Comparison of ENCODE assay signal across 9 cellular contexts in genomic region chr16:1781254-1781653, GRCh38. TPM values are rescaled to one million over a fixed set of nuclear protein-coding genes. Genes with fewer than 3 reads are reported as not detected.
A peak's percentile ranks its signal among the peaks of the same experiment; 100 is the strongest.
DNase-seq lines count a peak whose midpoint lies in the region; ATAC-seq, FAIRE-seq and TF ChIP-seq lines count a peak whose summit lies in the region.
"Had no signal": no experiment of that assay in that cellular context is flagged by ENCODE, and none has a peak within 500 bp of the region (broad histone marks: within the 10 kb centered on the region; RNA-seq: fewer than 3 reads in every experiment).

No MANE protein-coding gene starts in this region.

- no peak overlapping the region for H2BK120ac ChIP-seq in neuronal stem cell (ENCODE audit: low read depth, low read length)

- peak overlapping the region; percentile 5 to 93 (median 72) for H3K27ac Mint-ChIP-seq in CD4-positive, CD25-positive, alpha-beta regulatory T cell

- peak overlapping the region; percentile 95 for H3K4me2 ChIP-seq in neuronal stem cell (ENCODE audit: insufficient read depth, low read length, poor library complexity, severe bottlenecking)

- H2AK5ac ChIP-seq in neuronal stem cell (ENCODE audit: low read depth, low read length): peak overlapping the region; percentile 63

- H2BK15ac ChIP-seq in neuronal stem cell (ENCODE audit: low read length): no peak overlapping the region

- H3K23ac ChIP-seq in neuronal stem cell (ENCODE audit: low read depth, low read length, poor library complexity): peak overlapping the region; percentile 80

- no peak overlapping the region for H2BK12ac ChIP-seq in neuronal stem cell (ENCODE audit: low read length)

- H2AFZ ChIP-seq in neuronal stem cell (ENCODE audit: low read length): no peak overlapping the region

- TF ChIP-seq POLR2A in esophagus squamous epithelium (IDR thresholded peaks at IDR 0.05): no peak

- peaks cover 38% of the 10 kb centered on the region for H3K79me1 ChIP-seq in neuronal stem cell (ENCODE audit: low read depth, low read length)

- H3K36me3 ChIP-seq in CD4-positive, CD25-positive, alpha-beta regulatory T cell (ENCODE audit: control insufficient read depth, insufficient read depth, low read length): peaks cover 16% of the 10 kb centered on the region
- H3K36me3 ChIP-seq in RWPE2 (ENCODE audit: low read depth) (peaks cover 27% of the 10 kb centered on the region), esophagus squamous epithelium (peaks cover 6 to 63% (median 22%) of the 10 kb centered on the region in 3 donors), neuronal stem cell (replicated peaks in 1 of 2; ENCODE audit: control insufficient read depth in 2 of 2, insufficient read depth in 2 of 2, low read length in 2 of 2) (peaks cover 33 to 68% of the 10 kb centered on the region in 2 donors)

- no peak overlapping the region for H3K14ac ChIP-seq in neuronal stem cell (ENCODE audit: low read length)

- no peak for TF ChIP-seq CTCF in RWPE2 (IDR thresholded peaks at IDR 0.05; ENCODE audit: poor library complexity, severe bottlenecking)
- TF ChIP-seq CTCF in esophagus squamous epithelium (IDR thresholded peaks at IDR 0.05): no peak
- TF ChIP-seq CTCF in D721Med (IDR thresholded peaks at IDR 0.05; ENCODE audit: insufficient read depth, missing control alignments): no peak

- DNase-seq in CD4-positive, CD25-positive, alpha-beta regulatory T cell: no peak
- DNase-seq in RWPE2 (ENCODE audit: low spot score): no peak
- DNase-seq in esophagus squamous epithelium (lab: John Stamatoyannopoulos, UW): no peak
- DNase-seq in neuronal stem cell (ENCODE audit: low spot score): no peak
- no peak for DNase-seq in D721Med (ENCODE audit: insufficient read length, low spot score)
- DNase-seq in NCI-H2107 treated with DMSO at 0.1 percent for 48 hours (lab: John Stamatoyannopoulos, UW; ENCODE audit: unreplicated experiment): no peak
- DNase-seq in AG08395 (ENCODE audit: low spot score): no peak
- DNase-seq: NCI-H446 treated with DMSO at 0.1 percent for 48 hours had no signal

- no peak overlapping the region for H3K4ac ChIP-seq in neuronal stem cell (ENCODE audit: low read length)

- WGBS in esophagus squamous epithelium, 2 donors: 45 to 75% methylated on average over 5 to 6 of the region's 20 CpGs
- no CpG with 5 or more reads among the region's 20 CpGs for WGBS in neuronal stem cell (ENCODE audit: extremely low coverage in 2 of 2, insufficient read length in 2 of 2, insufficient replicate concordance in 1 of 2), 2 donors

- peak overlapping the region; percentile 26 for H3K4me3 ChIP-seq in CD4-positive, CD25-positive, alpha-beta regulatory T cell (ENCODE audit: low read depth, low read length)
- H3K4me3 ChIP-seq in RWPE2 (ENCODE audit: severe bottlenecking) (peak overlapping the region; percentile 95), esophagus squamous epithelium (peak overlapping the region; percentile 86 to 96 (median 94)), neuronal stem cell (ENCODE audit: low read length in 2 of 2) (peak overlapping the region; percentile 95 to 97)

- H4K8ac ChIP-seq in neuronal stem cell (ENCODE audit: low read depth, low read length): no peak overlapping the region

- H3K27ac ChIP-seq in CD4-positive, CD25-positive, alpha-beta regulatory T cell (ENCODE audit: insufficient read depth, low read length, poor library complexity, severe bottlenecking): peak overlapping the region; percentile 47
- H3K27ac ChIP-seq in RWPE2 (ENCODE audit: poor library complexity, severe bottlenecking) (peak overlapping the region; percentile 45), esophagus squamous epithelium (peak overlapping the region; percentile 80 to 97 (median 94)), neuronal stem cell (replicated peaks; ENCODE audit: low read length) (no peak overlapping the region)

- H3K9ac ChIP-seq in neuronal stem cell (ENCODE audit: low read depth, low read length, poor library complexity): no peak overlapping the region

- peaks cover 39% of the 10 kb centered on the region for H3K4me1 ChIP-seq in CD4-positive, CD25-positive, alpha-beta regulatory T cell (ENCODE audit: control insufficient read depth, insufficient read depth, low read length, poor library complexity, severe bottlenecking)
- H3K4me1 ChIP-seq in RWPE2 (ENCODE audit: insufficient read depth, poor library complexity, severe bottlenecking) (peaks cover 6% of the 10 kb centered on the region), esophagus squamous epithelium (peaks cover 24 to 80% (median 33%) of the 10 kb centered on the region in 3 donors), neuronal stem cell (ENCODE audit: control insufficient read depth in 2 of 2, insufficient read depth in 1 of 2, low read depth in 1 of 2, low read length in 2 of 2) (peaks cover 7% of the 10 kb centered on the region in 2 donors)

- H2BK5ac ChIP-seq in neuronal stem cell (ENCODE audit: low read length): no peak overlapping the region

- intact Hi-C loops in esophagus squamous epithelium (cut with DNase I): no loop called here

- no peaks in the 10 kb centered on the region for H3K27me3 Mint-ChIP-seq in CD4-positive, CD25-positive, alpha-beta regulatory T cell

- H4K91ac ChIP-seq in neuronal stem cell (ENCODE audit: low read depth, low read length, poor library complexity): no peak overlapping the region

- no peaks in the 10 kb centered on the region for H3K36me3 Mint-ChIP-seq in CD4-positive, CD25-positive, alpha-beta regulatory T cell

- no peaks in the 10 kb centered on the region for H3K9me3 ChIP-seq in CD4-positive, CD25-positive, alpha-beta regulatory T cell (ENCODE audit: control insufficient read depth in 2 of 2, low read length in 2 of 2)
- H3K9me3 ChIP-seq in RWPE2 (ENCODE audit: severe bottlenecking) (no peaks in the 10 kb centered on the region), esophagus squamous epithelium (no peaks in the 10 kb centered on the region), neuronal stem cell (replicated peaks in 1 of 2; ENCODE audit: control insufficient read depth in 2 of 2, insufficient read depth in 1 of 2, low read depth in 1 of 2, low read length in 2 of 2) (no peaks in the 10 kb centered on the region)

- H3K27me3 ChIP-seq in CD4-positive, CD25-positive, alpha-beta regulatory T cell (ENCODE audit: control insufficient read depth, insufficient read depth, low read length): no peaks in the 10 kb centered on the region
- H3K27me3 ChIP-seq in RWPE2 (ENCODE audit: insufficient read depth, poor library complexity, severe bottlenecking): no peaks in the 10 kb centered on the region
- H3K27me3 ChIP-seq in esophagus squamous epithelium: no peaks in the 10 kb centered on the region
- H3K27me3 ChIP-seq in neuronal stem cell (ENCODE audit: control insufficient read depth in 3 of 3, insufficient read depth in 3 of 3, low read depth in 1 of 3, low read length in 3 of 3): no peaks in the 10 kb centered on the region

- no peak overlapping the region for H3K18ac ChIP-seq in neuronal stem cell (ENCODE audit: low read length)

- peaks cover 0 to 39% (median 6%) of the 10 kb centered on the region in 4 donors for H3K4me1 Mint-ChIP-seq in CD4-positive, CD25-positive, alpha-beta regulatory T cell

- H3K9me3 Mint-ChIP-seq in CD4-positive, CD25-positive, alpha-beta regulatory T cell: no peaks in the 10 kb centered on the region

- no peak for FAIRE-seq in D721Med (lab: Jason Lieb, UNC)

- ATAC-seq in CD4-positive, CD25-positive, alpha-beta regulatory T cell (ENCODE audit: low read depth in 2 of 2): no peak
- no peak for ATAC-seq in RWPE2 (ENCODE audit: low read depth)
- ATAC-seq in activated CD4-positive, CD25-positive, alpha-beta regulatory T cell treated with anti-CD3 and anti-CD28 coated beads, Interleukin-2, amount 50 U/mL, for 24 hours: no peak

- H3K4me3 Mint-ChIP-seq in CD4-positive, CD25-positive, alpha-beta regulatory T cell: peak overlapping the region; percentile 88 to 96 (median 92)

RNA-seq across cellular contexts. Expression of gene SPSB3, which starts 1.1 kb away (rescaled TPM):
- 85.2 TPM for total RNA-seq in CD4-positive, CD25-positive, alpha-beta regulatory T cell
- polyA plus RNA-seq in CD4-positive, CD25-positive, alpha-beta regulatory T cell: 10 to 100 TPM; 61.1 to 72.3 (median 70.8) TPM
- total RNA-seq in esophagus squamous epithelium: 10 to 100 TPM; 27.8 to 84.5 (median 45.1) TPM
- polyA plus RNA-seq in neuronal stem cell (2013, experiment 1 of 2): 25.2 TPM
- 23.3 TPM for polyA plus RNA-seq in neuronal stem cell (2013, experiment 2 of 2)

RNA-seq across cellular contexts. Expression of gene NUBP2, which starts 1.5 kb away (rescaled TPM):
- total RNA-seq in CD4-positive, CD25-positive, alpha-beta regulatory T cell: 41.6 TPM
- 100 to 1,000 TPM in 1 of 4 donors, 10 to 100 TPM in 3; 88.8 to 104 (median 96.6) TPM for polyA plus RNA-seq in CD4-positive, CD25-positive, alpha-beta regulatory T cell
- 10 to 100 TPM; 71.4 to 91.5 (median 79.5) TPM for total RNA-seq in esophagus squamous epithelium
- polyA plus RNA-seq in neuronal stem cell (2013, experiment 1 of 2): 52.2 TPM
- polyA plus RNA-seq in neuronal stem cell (2013, experiment 2 of 2): 50.6 TPM

RNA-seq across cellular contexts. Expression of gene MRPS34, which starts 8.3 kb away (rescaled TPM):
- total RNA-seq in CD4-positive, CD25-positive, alpha-beta regulatory T cell: 46.5 TPM
- polyA plus RNA-seq in CD4-positive, CD25-positive, alpha-beta regulatory T cell: 100 to 1,000 TPM; 143 to 176 (median 155) TPM
- total RNA-seq in esophagus squamous epithelium: 100 to 1,000 TPM in 3 of 4 donors, 10 to 100 TPM in 1; 89.5 to 158 (median 114) TPM
- polyA plus RNA-seq in neuronal stem cell (2013, experiment 1 of 2): 108 TPM
- 110 TPM for polyA plus RNA-seq in neuronal stem cell (2013, experiment 2 of 2)

RNA-seq across cellular contexts. Expression of gene EME2, which starts 8.6 kb away (rescaled TPM):
- 19.0 TPM for total RNA-seq in CD4-positive, CD25-positive, alpha-beta regulatory T cell
- 1 to 10 TPM in 1 of 4 donors, under 1 TPM in 3; 0.57 to 1.1 (median 0.64) TPM for polyA plus RNA-seq in CD4-positive, CD25-positive, alpha-beta regulatory T cell
- total RNA-seq in esophagus squamous epithelium: 10 to 100 TPM in 2 of 4 donors, 1 to 10 TPM in 2; 8.8 to 14.4 (median 10.1) TPM
- 3.6 TPM for polyA plus RNA-seq in neuronal stem cell (2013, experiment 1 of 2)
- 3.3 TPM for polyA plus RNA-seq in neuronal stem cell (2013, experiment 2 of 2)

RNA-seq across cellular contexts. Expression of gene NME3, which starts 9.9 kb away (rescaled TPM):
- 45.1 TPM for total RNA-seq in CD4-positive, CD25-positive, alpha-beta regulatory T cell
- 100 to 1,000 TPM in 1 of 4 donors, 10 to 100 TPM in 3; 63.8 to 101 (median 75.0) TPM for polyA plus RNA-seq in CD4-positive, CD25-positive, alpha-beta regulatory T cell
- total RNA-seq in esophagus squamous epithelium: 10 to 100 TPM; 30.2 to 57.1 (median 53.6) TPM
- 38.5 TPM for polyA plus RNA-seq in neuronal stem cell (2013, experiment 1 of 2)
- 35.4 TPM for polyA plus RNA-seq in neuronal stem cell (2013, experiment 2 of 2)

Comparison
In these comparisons a context has a peak if more than half of its experiments do, and no peak if none do; other contexts are left out.
1. H3K4me3 ChIP-seq: peak in every context shown above with its lines; median percentile 96 in neuronal stem cell; 95 in RWPE2; 94 in esophagus squamous epithelium; 26 in CD4-positive, CD25-positive, alpha-beta regulatory T cell.